In the genomic region with DNA sequence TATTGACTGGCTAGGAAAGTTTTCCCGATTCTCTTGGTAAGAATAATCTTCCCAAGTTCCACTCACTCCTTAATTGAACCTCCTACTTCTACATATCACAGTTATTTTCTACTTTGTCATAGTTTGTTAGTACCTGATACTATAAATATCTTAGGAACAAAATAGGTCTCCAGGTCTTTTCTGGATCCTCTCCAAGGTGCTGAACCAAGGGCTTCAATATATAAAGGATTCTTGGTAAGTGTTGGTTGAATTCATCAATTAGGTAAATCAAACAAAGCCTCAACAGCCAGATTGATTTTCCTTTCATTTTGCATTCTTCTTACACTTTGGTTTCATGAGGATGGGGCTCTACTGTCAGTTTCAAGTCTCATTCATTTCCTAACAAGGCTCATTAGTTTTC, we compare ENCODE assay signal across 30 cellular contexts. TPM values are rescaled to one million over a fixed set of nuclear protein-coding genes. Genes with fewer than 3 reads are reported as not detected.
"Had no signal": no experiment of that assay in that cellular context is flagged by ENCODE, and none has a peak within 500 bp of the region (broad histone marks: within the 10 kb centered on the region; RNA-seq: fewer than 3 reads in every experiment).

No MANE protein-coding gene starts in this region.

- H3K4me1 Mint-ChIP-seq: naive B cell had no signal

- H3K36me3 ChIP-seq: colonic mucosa, esophagus squamous epithelium, gastrocnemius medialis, heart right ventricle, left lung, lower lobe of right lung had no signal

- H3K4me3 ChIP-seq: colonic mucosa, esophagus squamous epithelium, gastrocnemius medialis, heart right ventricle, left lung, lower lobe of right lung, mucosa of descending colon had no signal

- H3K36me3 Mint-ChIP-seq: mesothelial cell of epicardium, naive B cell had no signal

- DNase-seq: colonic mucosa; cortex of kidney; effector CD8-positive, alpha-beta T cell; effector memory CD8-positive, alpha-beta T cell; endodermal cell; erythroblast; esophagus squamous epithelium; foreskin fibroblast; foreskin melanocyte; gastrocnemius medialis; glutamatergic neuron; head of caudate nucleus; heart right ventricle; hippocampal formation; left cardiac atrium; left lung; left ventricle myocardium superior; lower lobe of right lung; mesenchymal stem cell; mucosa of descending colon; naive B cell had no signal

- H3K4me1 ChIP-seq: colonic mucosa, esophagus squamous epithelium, gastrocnemius medialis, heart right ventricle, left lung, lower lobe of right lung had no signal

- H3K9me3 Mint-ChIP-seq: dendritic cell treated with granulocyte-macrophage colony-stimulating factor and Interleukin-4, amounts not matched to agents 40 ng/mL and 50 ng/mL, for 4 days; effector memory CD8-positive, alpha-beta T cell; endodermal cell; mesothelial cell of epicardium; naive B cell had no signal

- H3K4me3 Mint-ChIP-seq: dendritic cell treated with granulocyte-macrophage colony-stimulating factor and Interleukin-4, amounts not matched to agents 40 ng/mL and 50 ng/mL, for 4 days; effector memory CD8-positive, alpha-beta T cell; endodermal cell; mesothelial cell of epicardium; naive B cell had no signal

- H3K27me3 ChIP-seq: colonic mucosa, gastrocnemius medialis had no signal

- H3K9me3 ChIP-seq: colonic mucosa, esophagus squamous epithelium, gastrocnemius medialis, heart right ventricle, left lung, lower lobe of right lung, mucosa of descending colon had no signal

- H3K27ac Mint-ChIP-seq: dendritic cell treated with granulocyte-macrophage colony-stimulating factor and Interleukin-4, amounts not matched to agents 40 ng/mL and 50 ng/mL, for 4 days; effector memory CD8-positive, alpha-beta T cell; endodermal cell; mesothelial cell of epicardium; naive B cell had no signal

- H3K27ac ChIP-seq: colonic mucosa, epithelial cell of prostate, esophagus squamous epithelium, gastrocnemius medialis, heart right ventricle, left lung, lower lobe of right lung had no signal

- FAIRE-seq: endometrium, islet of Langerhans, keratinocyte had no signal

- ATAC-seq: effector memory CD8-positive, alpha-beta T cell; esophagus mucosa; gastrocnemius medialis; heart right ventricle; left cardiac atrium; left lung; left ventricle myocardium superior; lower lobe of right lung; mucosa of descending colon had no signal

RNA-seq across cellular contexts. Expression of a gene that starts 27.6 kb away (rescaled TPM):
- total RNA-seq: endodermal cell had no signal

RNA-seq across cellular contexts. Expression of a gene that starts 49.0 kb away (rescaled TPM):
- total RNA-seq: kidney epithelial cell, myocyte had no signal
- polyA plus RNA-seq: keratinocyte had no signal
